9 cellular contexts compared by ENCODE assay signal in genomic region chr17:59370580-59371299, GRCh38. TPM values are rescaled to one million over a fixed set of nuclear protein-coding genes. Genes with fewer than 3 reads are reported as not detected.
DNase-seq lines count a peak whose midpoint lies in the region; ATAC-seq and TF ChIP-seq lines count a peak whose summit lies in the region.
"Had no signal": no experiment of that assay in that cellular context is flagged by ENCODE, and none has a peak within 500 bp of the region (broad histone marks: within the 10 kb centered on the region; RNA-seq: fewer than 3 reads in every experiment).

No MANE protein-coding gene starts in this region.

- H3K9me3 ChIP-seq in CD4-positive, alpha-beta memory T cell (ENCODE audit: control insufficient read depth in 1 of 2, low read length in 2 of 2) = no peaks in the 10 kb centered on the region
- H3K9me3 ChIP-seq in OCI-LY3 (ENCODE audit: insufficient read depth, low read length) (no peaks in the 10 kb centered on the region), heart right ventricle (no peaks in the 10 kb centered on the region)

- intact Hi-C loops in CD4-positive, alpha-beta memory T cell (cut with micrococcal nuclease) = no loop called here
- intact Hi-C loops in heart right ventricle (cut with DNase I) = loop anchor here in 5 of 10 donors (5.0 to 10.0 kb wide), 4 partner anchors 38 to 57 kb away; partner anchors contain the start of gene YPEL2 (in 1 of the 5)

- WGBS in heart right ventricle, 2 donors = 55 to 61% methylated on average over 10 of the region's 10 CpGs

- H3K4me2 ChIP-seq in OCI-LY3 (ENCODE audit: low read length) = peak overlapping the region; percentile 68

- H3K4me1 Mint-ChIP-seq in CD4-positive, alpha-beta memory T cell = peaks cover 59 to 87% (median 80%) of the 10 kb centered on the region in 4 donors

- H3K27me3 Mint-ChIP-seq in CD4-positive, alpha-beta memory T cell = no peaks in the 10 kb centered on the region

- peaks cover 1 to 4% of the 10 kb centered on the region in 2 donors for H3K36me3 Mint-ChIP-seq in CD4-positive, alpha-beta memory T cell

- TF ChIP-seq CTCF in OCI-LY3 (IDR thresholded peaks at IDR 0.05; ENCODE audit: low read depth, low read length) = no peak
- no peak for TF ChIP-seq CTCF in heart right ventricle (IDR thresholded peaks at IDR 0.05)

- H3K27ac ChIP-seq in CD4-positive, alpha-beta memory T cell (ENCODE audit: low read depth, low read length) = no peak overlapping the region
- H3K27ac ChIP-seq in OCI-LY3 (ENCODE audit: low read length) (peak overlapping the region; percentile 91), heart right ventricle (peak overlapping the region; percentile 89 to 97 (median 92)), rectal smooth muscle tissue (ENCODE audit: low read depth, low read length) (peak overlapping the region; percentile 91)

- H3K9ac ChIP-seq in OCI-LY3 (ENCODE audit: low read length) = peak overlapping the region; percentile 81
- no peak overlapping the region for H3K9ac ChIP-seq in rectal smooth muscle tissue (ENCODE audit: low read length)

- peaks cover 90% of the 10 kb centered on the region for H3K4me1 ChIP-seq in CD4-positive, alpha-beta memory T cell (ENCODE audit: insufficient read depth, low read length)
- H3K4me1 ChIP-seq in OCI-LY3 (ENCODE audit: low read length) (peaks cover 88% of the 10 kb centered on the region), heart right ventricle (peaks cover 80 to 100% (median 100%) of the 10 kb centered on the region in 9 donors), rectal smooth muscle tissue (ENCODE audit: control insufficient read depth, insufficient read depth, low read length) (peaks cover 67% of the 10 kb centered on the region)

- CTCF ChIA-PET in CD4-positive, alpha-beta memory T cell (lab: Charles Lee; ENCODE audit: partially characterized antibody) = no interaction called here

- ATAC-seq in heart right ventricle (peak in 1 of 8 donors; percentile 16), GM19351 (IDR thresholded peaks at IDR 0.05; ENCODE audit: unreplicated experiment) (no peak)
- ATAC-seq: PC-3 had no signal

- no peaks in the 10 kb centered on the region for H4K20me1 ChIP-seq in OCI-LY3 (ENCODE audit: insufficient read depth, low read length)

- no peak overlapping the region for H2AFZ ChIP-seq in OCI-LY3 (ENCODE audit: low read depth, low read length)

- peak overlapping the region in 1 of 8 donors; percentile 51 for H3K4me3 Mint-ChIP-seq in CD4-positive, alpha-beta memory T cell

- no peaks in the 10 kb centered on the region for H3K27me3 ChIP-seq in CD4-positive, alpha-beta memory T cell (ENCODE audit: insufficient read depth, low read length)
- no peaks in the 10 kb centered on the region for H3K27me3 ChIP-seq in OCI-LY3 (ENCODE audit: low read depth, low read length)
- H3K27me3 ChIP-seq in heart right ventricle = no peaks in the 10 kb centered on the region
- H3K27me3 ChIP-seq in rectal smooth muscle tissue (ENCODE audit: control insufficient read depth, insufficient read depth, low read length) = no peaks in the 10 kb centered on the region

- H3K27ac Mint-ChIP-seq in CD4-positive, alpha-beta memory T cell = peak overlapping the region in 5 of 7 donors; percentile 10 to 81 (median 54)

- H3K36me3 ChIP-seq in CD4-positive, alpha-beta memory T cell (ENCODE audit: insufficient read depth, low read length) = no peaks in the 10 kb centered on the region
- H3K36me3 ChIP-seq in OCI-LY3 (replicated peaks; ENCODE audit: low read depth, low read length) (peaks cover 12% of the 10 kb centered on the region), heart right ventricle (no peaks in the 10 kb centered on the region), rectal smooth muscle tissue (ENCODE audit: control insufficient read depth, insufficient read depth, low read length) (no peaks in the 10 kb centered on the region)

- no peak overlapping the region for H3K4me3 ChIP-seq in CD4-positive, alpha-beta memory T cell (ENCODE audit: low read length in 2 of 2)
- peak overlapping the region; percentile 55 for H3K4me3 ChIP-seq in OCI-LY3 (ENCODE audit: low read length)
- peak overlapping the region in 2 of 10 donors; percentile 10 to 12 for H3K4me3 ChIP-seq in heart right ventricle
- peak overlapping the region; percentile 25 for H3K4me3 ChIP-seq in rectal smooth muscle tissue (ENCODE audit: low read length)

- POLR2A ChIA-PET in CD4-positive, alpha-beta memory T cell (lab: Charles Lee; ENCODE audit: partially characterized antibody) = interaction anchor here (1.1 kb wide), 1 partner anchor 8 kb away, joined by 5 read pairs; no protein-coding TSS in a partner anchor

- no peak for DNase-seq in CD4-positive, alpha-beta memory T cell
- no peak for DNase-seq in heart right ventricle
- no peak for DNase-seq in HuH-7 (ENCODE audit: low spot score)
- DNase-seq in NCI-H1436 (lab: John Stamatoyannopoulos, UW) = no peak
- no peak for DNase-seq in NCI-H1092 treated with DMSO at 0.1 percent for 48 hours (lab: John Stamatoyannopoulos, UW)
- DNase-seq: PC-3 had no signal

- H3K9me3 Mint-ChIP-seq in CD4-positive, alpha-beta memory T cell = peaks cover 0 to 2% (median 0%) of the 10 kb centered on the region in 8 donors

- H3K79me2 ChIP-seq in OCI-LY3 (ENCODE audit: low read length) = peaks cover 94% of the 10 kb centered on the region

RNA-seq across cellular contexts. Expression of gene YPEL2, which starts 39.3 kb away (rescaled TPM):
- total RNA-seq in CD4-positive, alpha-beta memory T cell = 10 to 100 TPM; 42.2 to 42.4 TPM
- polyA plus RNA-seq in CD4-positive, alpha-beta memory T cell = 10 to 100 TPM in 1 of 2 donors, 1 to 10 TPM in 1; 9.9 to 20.3 TPM
- total RNA-seq in heart right ventricle = 10 to 100 TPM; 12.0 to 57.1 (median 42.0) TPM
- polyA plus RNA-seq in heart right ventricle = 10 to 100 TPM in 1 of 2 donors, 1 to 10 TPM in 1; 5.0 to 15.7 TPM

Comparison
In these comparisons a context has a peak if more than half of its experiments do, and no peak if none do; other contexts are left out.
1. H3K4me3 ChIP-seq: peak in OCI-LY3 (single experiment) and rectal smooth muscle tissue (single experiment); none in CD4-positive, alpha-beta memory T cell (0 of 2).